17 cellular contexts compared by ENCODE assay signal in genomic region chr9:81798606-81799005, GRCh38.
DNase-seq lines count a peak whose midpoint lies in the region; ATAC-seq and TF ChIP-seq lines count a peak whose summit lies in the region.
"Had no signal": no experiment of that assay in that cellular context is flagged by ENCODE, and none has a peak within 500 bp of the region (broad histone marks: within the 10 kb centered on the region; RNA-seq: fewer than 3 reads in every experiment).

No MANE protein-coding gene starts in this region.

- H3K36me3 ChIP-seq in adipocyte (ENCODE audit: control insufficient read depth, insufficient read depth, low read length, severe bottlenecking) (no peaks in the 10 kb centered on the region), smooth muscle cell (ENCODE audit: low read depth) (no peaks in the 10 kb centered on the region)

- peak overlapping the region; percentile 63 for H2AFZ ChIP-seq in smooth muscle cell (ENCODE audit: low read depth)

- H3K4me1 ChIP-seq in adipocyte (ENCODE audit: control insufficient read depth, insufficient read depth, low read length) (peaks cover 2% of the 10 kb centered on the region), smooth muscle cell (ENCODE audit: low read depth) (no peaks in the 10 kb centered on the region)

- no peaks in the 10 kb centered on the region for H3K9me3 ChIP-seq in adipocyte (ENCODE audit: control insufficient read depth, low read length)
- no peaks in the 10 kb centered on the region for H3K9me3 ChIP-seq in smooth muscle cell (replicated peaks; ENCODE audit: low read depth)

- DNase-seq in EH (ENCODE audit: low read depth) = peak; percentile 61
- DNase-seq in adipocyte (ENCODE audit: low read depth) = peak; percentile 30
- peak; percentile 93 for DNase-seq in fibroblast of peridontal ligament (ENCODE audit: extremely low read depth)
- no peak for DNase-seq in smooth muscle cell (lab: John Stamatoyannopoulos, UW; ENCODE audit: unreplicated experiment)
- no peak for DNase-seq in HK-2 (ENCODE audit: unreplicated experiment)
- no peak for DNase-seq in stimulated activated CD4-positive, alpha-beta T cell treated with anti-CD3 and anti-CD28 coated beads, Interleukin-4, amount 100 ng/mL, for 24 hours
- DNase-seq: ACHN, DMS79 treated with DMSO at 0.1 percent for 48 hours, HFFc6, NCI-H1436, NCI-H1930, NCI-H345, NCI-H524 treated with DMSO at 0.1 percent for 48 hours, PC-3, RPMI8226, SIG-M5 had no signal

- no peak for TF ChIP-seq CTCF in smooth muscle cell (IDR thresholded peaks at IDR 0.05; ENCODE audit: borderline replicate concordance, insufficient read depth, poor library complexity, severe bottlenecking)

- H3K27ac ChIP-seq in smooth muscle cell (ENCODE audit: low read depth) = no peak overlapping the region

- H3K4me2 ChIP-seq in smooth muscle cell = peak overlapping the region; percentile 57

- H3K4me3 ChIP-seq in adipocyte (ENCODE audit: low read length) (no peak overlapping the region), smooth muscle cell (no peak overlapping the region)

- H3K9ac ChIP-seq in adipocyte (ENCODE audit: low read length) (no peak overlapping the region), smooth muscle cell (ENCODE audit: low read depth) (no peak overlapping the region)

- H3K79me2 ChIP-seq in smooth muscle cell (ENCODE audit: low read depth) = no peaks in the 10 kb centered on the region

- 25% methylated on average over 3 of the region's 3 CpGs for WGBS in smooth muscle cell (ENCODE audit: low lambda C conversion rate)

- ATAC-seq in HG03460 (IDR thresholded peaks at IDR 0.05; ENCODE audit: unreplicated experiment) = no peak
- ATAC-seq: PC-3 had no signal

- H3K27me3 ChIP-seq in adipocyte (replicated peaks; ENCODE audit: control insufficient read depth, insufficient read depth, low read length) = no peaks in the 10 kb centered on the region
- no peaks in the 10 kb centered on the region for H3K27me3 ChIP-seq in smooth muscle cell (ENCODE audit: low read depth)

- no peaks in the 10 kb centered on the region for H4K20me1 ChIP-seq in smooth muscle cell (ENCODE audit: low read depth)

- H3F3A ChIP-seq in smooth muscle cell (ENCODE audit: low read depth) = no peaks in the 10 kb centered on the region

Comparison
In these comparisons a context has a peak if more than half of its experiments do, and no peak if none do; other contexts are left out.
1. DNase-seq: peak in EH (single experiment), adipocyte (single experiment) and fibroblast of peridontal ligament (single experiment); none in smooth muscle cell (single experiment), HK-2 (single experiment) and stimulated activated CD4-positive, alpha-beta T cell treated with anti-CD3 and anti-CD28 coated beads, Interleukin-4, amount 100 ng/mL, for 24 hours (single experiment).